In the genomic region with DNA sequence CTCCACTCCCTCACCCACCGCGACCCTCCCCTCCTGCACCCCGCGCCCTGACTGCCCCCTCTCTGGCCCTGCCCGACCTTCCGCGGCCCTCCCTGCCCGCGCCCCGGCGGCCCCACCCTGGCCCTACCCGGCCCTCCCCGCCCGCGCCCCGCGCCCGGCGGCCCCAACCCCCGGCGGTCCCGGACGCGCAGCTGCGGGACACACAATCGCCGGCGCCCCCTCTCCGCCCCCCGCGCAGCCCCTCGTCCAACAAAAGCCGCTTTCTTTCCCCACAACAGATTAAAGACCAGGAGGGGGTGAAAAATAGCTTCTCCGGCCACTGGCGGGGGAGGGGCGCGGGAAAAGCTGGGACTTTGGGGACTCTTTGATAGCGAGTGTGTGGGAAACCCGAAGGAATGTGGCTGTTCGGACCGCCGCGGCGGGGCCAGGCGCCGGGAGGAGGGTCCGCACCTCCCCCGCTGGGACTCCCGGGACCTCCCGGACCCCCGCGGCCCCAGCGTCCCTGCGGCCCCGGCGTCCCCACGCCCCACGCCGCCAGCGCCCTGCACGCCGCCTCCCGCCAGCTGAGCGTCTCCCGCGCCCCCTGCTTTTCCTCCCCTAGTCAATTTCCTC, we compare ENCODE assay signal across 9 cellular contexts. TPM values are rescaled to one million over a fixed set of nuclear protein-coding genes. Genes with fewer than 3 reads are reported as not detected.
DNase-seq lines count a peak whose midpoint lies in the region; ATAC-seq and TF ChIP-seq lines count a peak whose summit lies in the region.
"Had no signal": no experiment of that assay in that cellular context is flagged by ENCODE, and none has a peak within 500 bp of the region (broad histone marks: within the 10 kb centered on the region; RNA-seq: fewer than 3 reads in every experiment).

No MANE protein-coding gene starts in this region.

- H3K27ac Mint-ChIP-seq in T-helper 2 cell treated with Interferon-gamma antibody and Interleukin-4, amounts not matched to agents 5 μg/mL and 100 μg/mL, for 36 hours: no peak overlapping the region

- peaks cover 12% of the 10 kb centered on the region for H3K4me1 Mint-ChIP-seq in T-helper 2 cell treated with Interferon-gamma antibody and Interleukin-4, amounts not matched to agents 5 μg/mL and 100 μg/mL, for 36 hours (ENCODE audit: low read depth)

- no peak for TF ChIP-seq CTCF in lower leg skin (IDR thresholded peaks at IDR 0.05)
- no peak for TF ChIP-seq CTCF in GM20000 (IDR thresholded peaks at IDR 0.05; ENCODE audit: extremely low read depth, missing control alignments)

- no peak for DNase-seq in T-helper 2 cell treated with Interferon-gamma antibody and Interleukin-4, amounts not matched to agents 5 μg/mL and 100 μg/mL, for 36 hours (ENCODE audit: low spot score)
- DNase-seq in T-helper 2 cell (no peak), caudate nucleus (lab: John Stamatoyannopoulos, UW) (peak in 54 of 61 donors; percentile 13 to 86 (median 66)), lower leg skin (ENCODE audit: low spot score in 2 of 2) (no peak), NCI-H82 treated with DMSO at 0.1 percent for 48 hours (lab: John Stamatoyannopoulos, UW; ENCODE audit: unreplicated experiment) (no peak), GM20000 (ENCODE audit: low spot score) (no peak)
- DNase-seq: DND-41 had no signal

- intact Hi-C loops in lower leg skin (cut with DNase I; ENCODE audit: low total_unique reads): no loop called here

- no peaks in the 10 kb centered on the region for H3K9me3 Mint-ChIP-seq in T-helper 2 cell treated with Interferon-gamma antibody and Interleukin-4, amounts not matched to agents 5 μg/mL and 100 μg/mL, for 36 hours

- H3K36me3 Mint-ChIP-seq in T-helper 2 cell treated with Interferon-gamma antibody and Interleukin-4, amounts not matched to agents 5 μg/mL and 100 μg/mL, for 36 hours (ENCODE audit: low read depth): peaks cover 3% of the 10 kb centered on the region

- peak overlapping the region; percentile 42 for H3K4me3 ChIP-seq in lower leg skin (ENCODE audit: low read depth, poor library complexity, severe bottlenecking)

- peak overlapping the region; percentile 72 for H3K4me3 Mint-ChIP-seq in T-helper 2 cell treated with Interferon-gamma antibody and Interleukin-4, amounts not matched to agents 5 μg/mL and 100 μg/mL, for 36 hours

- ATAC-seq in GM21528 (IDR thresholded peaks at IDR 0.05; ENCODE audit: low FRiP score, unreplicated experiment): no peak

- peak overlapping the region; percentile 88 for H3K27ac ChIP-seq in caudate nucleus (ENCODE audit: low read depth, low read length)
- peak overlapping the region; percentile 74 for H3K27ac ChIP-seq in temporal lobe (ENCODE audit: low read depth, low read length)

- 1 to 4% methylated on average over 57 to 61 of the region's 66 CpGs for WGBS in lower leg skin, 2 donors

- TF ChIP-seq POLR2A in lower leg skin (IDR thresholded peaks at IDR 0.05): no peak

- H3K27me3 Mint-ChIP-seq in T-helper 2 cell treated with Interferon-gamma antibody and Interleukin-4, amounts not matched to agents 5 μg/mL and 100 μg/mL, for 36 hours (ENCODE audit: low read depth): peaks cover 67% of the 10 kb centered on the region

RNA-seq across cellular contexts. Expression of a gene that starts 8.8 kb away (rescaled TPM):
- total RNA-seq in lower leg skin (100 to 1,000 TPM in 3 of 4 donors, 10 to 100 TPM in 1; 81.2 to 209 (median 122) TPM), temporal lobe (13.8 TPM)

RNA-seq across cellular contexts. Expression of a gene that starts 37.1 kb away (rescaled TPM):
- total RNA-seq in lower leg skin (10 to 100 TPM in 2 of 4 donors, 1 to 10 TPM in 2; 6.0 to 12.1 (median 9.0) TPM), temporal lobe (0.74 TPM)

Comparison
In these comparisons a context has a peak if more than half of its experiments do, and no peak if none do; other contexts are left out.
1. DNase-seq: peak in caudate nucleus (54 of 61); none in T-helper 2 cell treated with Interferon-gamma antibody and Interleukin-4, amounts not matched to agents 5 μg/mL and 100 μg/mL, for 36 hours (single experiment), T-helper 2 cell (0 of 5), lower leg skin (0 of 2), NCI-H82 treated with DMSO at 0.1 percent for 48 hours (single experiment) and GM20000 (single experiment).